Comparison of ENCODE assay signal across 20 cellular contexts in genomic region chr4:4325321-4325720, GRCh38.
"Had no signal": no experiment of that assay in that cellular context is flagged by ENCODE, and none has a peak within 500 bp of the region (broad histone marks: within the 10 kb centered on the region; RNA-seq: fewer than 3 reads in every experiment).

No MANE protein-coding gene starts in this region.

- H3K27me3 ChIP-seq: testis, tibial nerve had no signal

- DNase-seq: effector CD4-positive, alpha-beta T cell; foreskin melanocyte; hippocampal formation; midbrain; naive B cell; psoas muscle; retina; stimulated activated CD4-positive, alpha-beta T cell treated with anti-CD3 and anti-CD28 coated beads, Interleukin-2, amount 100 ng/mL, for 24 hours; stimulated activated CD4-positive, alpha-beta T cell treated with anti-CD3 and anti-CD28 coated beads, Interleukin-4, amount 100 ng/mL, for 4 hours; stimulated activated naive B cell treated with anti-CD40 and anti-IgM and Interleukin-4, amounts not matched to agents 10 μg/mL and 1 μg/mL and 100 μg/mL, for 72 hours; stimulated activated naive CD8-positive, alpha-beta T cell treated with anti-CD3 and anti-CD28 coated beads, Interleukin-15, amount 100 ng/mL, for 72 hours; testis had no signal

- H3K4me1 ChIP-seq: psoas muscle, tibial nerve had no signal

- H3K9me3 ChIP-seq: psoas muscle, testis had no signal

- H3K27me3 Mint-ChIP-seq: stimulated activated naive B cell treated with anti-CD40 and anti-IgM and Interleukin-4, amounts not matched to agents 10 μg/mL and 1 μg/mL and 100 μg/mL, for 72 hours; stimulated activated naive CD8-positive, alpha-beta T cell treated with anti-CD3 and anti-CD28 coated beads, Interleukin-15, amount 100 ng/mL, for 72 hours had no signal

- H3K27ac Mint-ChIP-seq: stimulated activated naive B cell treated with anti-CD40 and anti-IgM and Interleukin-4, amounts not matched to agents 10 μg/mL and 1 μg/mL and 100 μg/mL, for 72 hours had no signal

- H3K4me3 Mint-ChIP-seq: endodermal cell; naive B cell; nephron; stimulated activated naive B cell treated with anti-CD40 and anti-IgM and Interleukin-4, amounts not matched to agents 10 μg/mL and 1 μg/mL and 100 μg/mL, for 72 hours; stimulated activated naive CD8-positive, alpha-beta T cell treated with anti-CD3 and anti-CD28 coated beads, Interleukin-15, amount 100 ng/mL, for 72 hours had no signal

- H3K4me1 Mint-ChIP-seq: naive B cell; stimulated activated naive B cell treated with anti-CD40 and anti-IgM and Interleukin-4, amounts not matched to agents 10 μg/mL and 1 μg/mL and 100 μg/mL, for 72 hours; stimulated activated naive CD8-positive, alpha-beta T cell treated with anti-CD3 and anti-CD28 coated beads, Interleukin-15, amount 100 ng/mL, for 72 hours had no signal

- H3K27ac ChIP-seq: coronary artery, psoas muscle, skin epidermis, tibial nerve had no signal

- ATAC-seq: left lobe of liver; psoas muscle; sciatic nerve; stimulated activated naive B cell treated with anti-CD40 and anti-IgM and Interleukin-4, amounts not matched to agents 10 μg/mL and 1 μg/mL and 100 μg/mL, for 72 hours; stimulated activated naive CD8-positive, alpha-beta T cell treated with anti-CD3 and anti-CD28 coated beads, Interleukin-15, amount 100 ng/mL, for 72 hours had no signal

- FAIRE-seq: islet of Langerhans had no signal

- H3K4me3 ChIP-seq: coronary artery, psoas muscle, skin epidermis, testis, tibial nerve had no signal

- H3K9me3 Mint-ChIP-seq: nephron; stimulated activated naive CD8-positive, alpha-beta T cell treated with anti-CD3 and anti-CD28 coated beads, Interleukin-15, amount 100 ng/mL, for 72 hours had no signal
